7 cellular contexts compared by ENCODE assay signal in the genomic region with DNA sequence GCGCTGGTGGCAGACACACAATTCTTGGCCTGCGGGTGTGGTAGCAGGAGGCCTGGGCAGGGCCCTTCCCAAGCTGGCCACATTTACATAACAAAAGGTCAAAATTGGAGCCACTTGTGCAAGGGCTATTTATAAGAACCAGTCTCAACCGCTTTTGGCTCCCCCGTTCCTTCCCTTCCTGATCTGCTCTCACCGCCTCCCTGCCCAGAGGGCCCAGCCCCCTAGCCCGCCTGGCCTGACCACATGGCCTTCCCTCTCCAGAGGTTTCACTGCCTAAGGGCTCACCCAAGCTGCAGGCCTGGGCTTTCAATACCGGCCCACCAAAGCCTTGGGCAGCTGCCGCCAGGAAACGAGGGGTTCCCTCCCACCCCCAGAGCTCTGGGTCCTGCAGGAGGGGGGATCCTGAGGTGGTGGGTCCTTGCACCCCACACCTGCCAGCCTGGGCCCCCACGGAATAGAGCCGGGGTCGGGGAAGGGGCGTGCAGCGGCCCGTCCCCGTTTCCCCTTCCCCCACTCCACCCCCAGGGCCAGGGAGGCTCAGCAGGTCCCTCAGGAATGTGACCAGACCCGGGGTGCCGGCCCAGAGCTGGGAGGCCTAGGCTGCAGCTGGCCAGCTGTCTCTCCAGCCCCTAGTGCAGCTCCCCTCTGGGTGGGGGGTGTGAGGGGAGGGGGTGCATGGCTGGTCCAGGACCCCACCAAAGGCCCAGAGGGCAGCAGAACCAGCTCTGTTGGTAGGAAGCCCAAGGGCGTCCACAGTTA. TPM values are rescaled to one million over a fixed set of nuclear protein-coding genes. Genes with fewer than 3 reads are reported as not detected.
"Had no signal": no experiment of that assay in that cellular context is flagged by ENCODE, and none has a peak within 500 bp of the region (broad histone marks: within the 10 kb centered on the region; RNA-seq: fewer than 3 reads in every experiment).

No MANE protein-coding gene starts in this region.

RNA-seq across cellular contexts. Expression of a gene that starts 25.4 kb away (rescaled TPM):
- total RNA-seq: RPMI7951 had no signal

RNA-seq across cellular contexts. Expression of a gene that starts 35.1 kb away (rescaled TPM):
- total RNA-seq: activated CD4-positive, alpha-beta memory T cell treated with anti-CD3 and anti-CD28 coated beads, Interleukin-2, amount 10 ng/mL, durations not matched to agents 7 days and 5 days; activated CD8-positive, alpha-beta memory T cell treated with anti-CD3 and anti-CD28 coated beads, Interleukin-2, amount 10 ng/mL, durations not matched to agents 7 days and 5 days; LHCN-M2; NCI-H460; RPMI7951; SK-MEL-5; T-cell had no signal
